14 cellular contexts compared by ENCODE assay signal in the genomic region with DNA sequence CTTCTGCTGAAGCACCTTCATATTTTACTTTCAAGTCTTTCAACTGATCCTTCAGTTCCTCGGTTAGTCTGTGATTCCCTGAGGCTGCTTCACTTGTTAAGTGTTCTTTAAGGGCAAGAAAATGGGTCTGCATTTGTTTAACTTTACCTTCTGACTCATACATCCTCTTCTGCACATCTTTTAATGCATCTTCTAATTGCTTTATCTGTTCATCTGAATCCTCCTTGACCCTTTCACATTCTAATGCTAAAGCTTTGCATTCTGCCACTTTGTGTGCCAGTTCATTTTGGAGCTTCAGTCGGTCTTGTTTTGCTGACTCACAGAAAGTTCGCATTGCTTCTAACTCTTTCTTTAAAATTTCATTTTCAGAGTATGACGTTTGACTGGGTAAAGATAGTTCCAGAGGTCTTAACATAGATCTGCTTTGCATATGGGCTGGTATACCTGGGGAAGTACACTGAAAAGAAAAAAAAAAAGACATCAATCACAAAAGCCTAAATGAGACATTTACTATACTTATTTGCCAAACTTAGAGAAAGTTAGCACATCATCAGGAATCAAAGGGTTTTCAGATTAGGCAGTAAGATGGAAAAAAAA.
DNase-seq lines count a peak whose midpoint lies in the region; ATAC-seq lines count a peak whose summit lies in the region.
"Had no signal": no experiment of that assay in that cellular context is flagged by ENCODE, and none has a peak within 500 bp of the region (broad histone marks: within the 10 kb centered on the region; RNA-seq: fewer than 3 reads in every experiment).

No MANE protein-coding gene starts in this region.

- ATAC-seq in GM19324 (IDR thresholded peaks at IDR 0.05; ENCODE audit: low FRiP score, unreplicated experiment) (peak; percentile 87), HG02678 (IDR thresholded peaks at IDR 0.05; ENCODE audit: unreplicated experiment) (peak; percentile 82), HG03575 (IDR thresholded peaks at IDR 0.05; ENCODE audit: extremely low read depth, insufficient number of reproducible peaks, low FRiP score, unreplicated experiment) (peak; percentile 39), GM18861 (IDR thresholded peaks at IDR 0.05; ENCODE audit: unreplicated experiment) (no peak)

- DNase-seq in EH (ENCODE audit: low read depth) = peak; percentile 61
- no peak for DNase-seq in NCI-H187 treated with DMSO at 0.1 percent for 48 hours (lab: John Stamatoyannopoulos, UW)
- no peak for DNase-seq in activated T-helper 1 cell treated with anti-CD3 and anti-CD28 coated beads, Interleukin-12 subunit alpha, Interleukin-12 subunit beta, Interleukin-2, Interleukin-4 antibody, amounts not matched to agents 30 ng/mL and 10 ng/mL and 1 ng/mL, durations not matched to agents 14 hours and 24 hours and 36 hours (ENCODE audit: low spot score)
- DNase-seq in NCI-H146 treated with DMSO at 0.1 percent for 48 hours (lab: John Stamatoyannopoulos, UW; ENCODE audit: unreplicated experiment) = no peak
- DNase-seq: ACHN; activated CD4-positive, CD25-positive, alpha-beta regulatory T cell treated with anti-CD3 and anti-CD28 coated beads, Interleukin-2, amount 50 U/mL, for 72 hours; hypothalamus; midbrain; NCI-H524 treated with DMSO at 0.1 percent for 48 hours; stimulated activated CD4-positive, alpha-beta T cell treated with anti-CD3 and anti-CD28 coated beads, Interleukin-4, amount 100 ng/mL, for 24 hours had no signal

- no peak overlapping the region for H3K4me3 Mint-ChIP-seq in activated T-helper 1 cell treated with anti-CD3 and anti-CD28 coated beads, Interleukin-12 subunit alpha, Interleukin-12 subunit beta, Interleukin-2, Interleukin-4 antibody, amounts not matched to agents 30 ng/mL and 10 ng/mL and 1 ng/mL, durations not matched to agents 14 hours and 24 hours and 36 hours

- H3K27ac Mint-ChIP-seq in activated T-helper 1 cell treated with anti-CD3 and anti-CD28 coated beads, Interleukin-12 subunit alpha, Interleukin-12 subunit beta, Interleukin-2, Interleukin-4 antibody, amounts not matched to agents 30 ng/mL and 10 ng/mL and 1 ng/mL, durations not matched to agents 14 hours and 24 hours and 36 hours = no peak overlapping the region

- peaks cover 18% of the 10 kb centered on the region for H3K27me3 Mint-ChIP-seq in activated T-helper 1 cell treated with anti-CD3 and anti-CD28 coated beads, Interleukin-12 subunit alpha, Interleukin-12 subunit beta, Interleukin-2, Interleukin-4 antibody, amounts not matched to agents 30 ng/mL and 10 ng/mL and 1 ng/mL, durations not matched to agents 14 hours and 24 hours and 36 hours (ENCODE audit: insufficient read depth)

- intact Hi-C loops in activated T-helper 1 cell treated with anti-CD3 and anti-CD28 coated beads, Interleukin-12 subunit alpha, Interleukin-12 subunit beta, Interleukin-2, Interleukin-4 antibody, amounts not matched to agents 30 ng/mL and 10 ng/mL and 1 ng/mL, durations not matched to agents 14 hours and 24 hours and 36 hours (cut with micrococcal nuclease) = loop anchor here (10.0 kb wide), 1 partner anchor 114 kb away; no protein-coding TSS in a partner anchor

- H3K4me1 Mint-ChIP-seq in activated T-helper 1 cell treated with anti-CD3 and anti-CD28 coated beads, Interleukin-12 subunit alpha, Interleukin-12 subunit beta, Interleukin-2, Interleukin-4 antibody, amounts not matched to agents 30 ng/mL and 10 ng/mL and 1 ng/mL, durations not matched to agents 14 hours and 24 hours and 36 hours (ENCODE audit: low read depth) = peaks cover 11% of the 10 kb centered on the region

- H3K36me3 Mint-ChIP-seq in activated T-helper 1 cell treated with anti-CD3 and anti-CD28 coated beads, Interleukin-12 subunit alpha, Interleukin-12 subunit beta, Interleukin-2, Interleukin-4 antibody, amounts not matched to agents 30 ng/mL and 10 ng/mL and 1 ng/mL, durations not matched to agents 14 hours and 24 hours and 36 hours (ENCODE audit: low read depth) = no peaks in the 10 kb centered on the region

- no peaks in the 10 kb centered on the region for H3K9me3 Mint-ChIP-seq in activated T-helper 1 cell treated with anti-CD3 and anti-CD28 coated beads, Interleukin-12 subunit alpha, Interleukin-12 subunit beta, Interleukin-2, Interleukin-4 antibody, amounts not matched to agents 30 ng/mL and 10 ng/mL and 1 ng/mL, durations not matched to agents 14 hours and 24 hours and 36 hours
